Comparison of ENCODE assay signal across 2 cellular contexts in the genomic region with DNA sequence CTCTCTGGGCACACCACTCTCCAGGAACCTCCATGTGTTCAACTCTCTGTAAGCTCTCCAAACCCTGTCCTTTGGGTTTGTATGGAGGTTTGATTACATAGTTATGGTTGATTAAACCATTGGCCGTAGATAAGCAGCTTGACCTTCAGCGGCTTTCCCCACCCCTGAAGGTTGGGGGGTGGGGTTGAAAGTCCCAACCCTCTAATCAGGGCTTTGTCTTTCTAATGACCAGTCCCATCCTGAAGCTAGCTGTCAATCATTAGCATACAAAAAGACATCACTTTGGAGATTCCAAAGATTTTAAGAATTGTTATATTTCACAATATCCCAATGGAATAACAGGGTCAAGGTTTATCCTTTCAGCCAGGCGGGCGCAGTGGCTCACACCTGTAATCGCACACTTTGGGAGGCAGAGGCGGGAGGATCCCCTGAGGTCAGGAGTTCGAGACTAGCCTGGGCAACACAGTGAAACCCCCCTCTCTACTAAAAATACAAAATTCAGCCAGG.
A peak's percentile ranks its signal among the peaks of the same experiment; 100 is the strongest.
TF ChIP-seq lines count a peak whose summit lies in the region.

No MANE protein-coding gene starts in this region.

TF ChIP-seq in GM23338, 12 proteins besides CTCF, POLR2A, EP300 and RAD21 (continues in another document):
- TF ChIP-seq EZH2phosphoT487 (IDR thresholded peaks at IDR 0.05; ENCODE audit: unreplicated experiment) (no peak), NANOG (IDR thresholded peaks at IDR 0.05; ENCODE audit: borderline replicate concordance) (no peak), POLR2AphosphoS5 (IDR thresholded peaks at IDR 0.05; ENCODE audit: low read depth) (no peak), ZNF331 (CRISPR knock-in tag; IDR thresholded peaks at IDR 0.05; ENCODE audit: low read depth) (no peak), STAT1 (IDR thresholded peaks at IDR 0.05; ENCODE audit: unreplicated experiment) (no peak), JUNB (IDR thresholded peaks at IDR 0.05; ENCODE audit: unreplicated experiment) (no peak), ZNF114 (CRISPR knock-in tag; IDR thresholded peaks at IDR 0.05) (no peak)
- TF ChIP-seq, protein P1, sequence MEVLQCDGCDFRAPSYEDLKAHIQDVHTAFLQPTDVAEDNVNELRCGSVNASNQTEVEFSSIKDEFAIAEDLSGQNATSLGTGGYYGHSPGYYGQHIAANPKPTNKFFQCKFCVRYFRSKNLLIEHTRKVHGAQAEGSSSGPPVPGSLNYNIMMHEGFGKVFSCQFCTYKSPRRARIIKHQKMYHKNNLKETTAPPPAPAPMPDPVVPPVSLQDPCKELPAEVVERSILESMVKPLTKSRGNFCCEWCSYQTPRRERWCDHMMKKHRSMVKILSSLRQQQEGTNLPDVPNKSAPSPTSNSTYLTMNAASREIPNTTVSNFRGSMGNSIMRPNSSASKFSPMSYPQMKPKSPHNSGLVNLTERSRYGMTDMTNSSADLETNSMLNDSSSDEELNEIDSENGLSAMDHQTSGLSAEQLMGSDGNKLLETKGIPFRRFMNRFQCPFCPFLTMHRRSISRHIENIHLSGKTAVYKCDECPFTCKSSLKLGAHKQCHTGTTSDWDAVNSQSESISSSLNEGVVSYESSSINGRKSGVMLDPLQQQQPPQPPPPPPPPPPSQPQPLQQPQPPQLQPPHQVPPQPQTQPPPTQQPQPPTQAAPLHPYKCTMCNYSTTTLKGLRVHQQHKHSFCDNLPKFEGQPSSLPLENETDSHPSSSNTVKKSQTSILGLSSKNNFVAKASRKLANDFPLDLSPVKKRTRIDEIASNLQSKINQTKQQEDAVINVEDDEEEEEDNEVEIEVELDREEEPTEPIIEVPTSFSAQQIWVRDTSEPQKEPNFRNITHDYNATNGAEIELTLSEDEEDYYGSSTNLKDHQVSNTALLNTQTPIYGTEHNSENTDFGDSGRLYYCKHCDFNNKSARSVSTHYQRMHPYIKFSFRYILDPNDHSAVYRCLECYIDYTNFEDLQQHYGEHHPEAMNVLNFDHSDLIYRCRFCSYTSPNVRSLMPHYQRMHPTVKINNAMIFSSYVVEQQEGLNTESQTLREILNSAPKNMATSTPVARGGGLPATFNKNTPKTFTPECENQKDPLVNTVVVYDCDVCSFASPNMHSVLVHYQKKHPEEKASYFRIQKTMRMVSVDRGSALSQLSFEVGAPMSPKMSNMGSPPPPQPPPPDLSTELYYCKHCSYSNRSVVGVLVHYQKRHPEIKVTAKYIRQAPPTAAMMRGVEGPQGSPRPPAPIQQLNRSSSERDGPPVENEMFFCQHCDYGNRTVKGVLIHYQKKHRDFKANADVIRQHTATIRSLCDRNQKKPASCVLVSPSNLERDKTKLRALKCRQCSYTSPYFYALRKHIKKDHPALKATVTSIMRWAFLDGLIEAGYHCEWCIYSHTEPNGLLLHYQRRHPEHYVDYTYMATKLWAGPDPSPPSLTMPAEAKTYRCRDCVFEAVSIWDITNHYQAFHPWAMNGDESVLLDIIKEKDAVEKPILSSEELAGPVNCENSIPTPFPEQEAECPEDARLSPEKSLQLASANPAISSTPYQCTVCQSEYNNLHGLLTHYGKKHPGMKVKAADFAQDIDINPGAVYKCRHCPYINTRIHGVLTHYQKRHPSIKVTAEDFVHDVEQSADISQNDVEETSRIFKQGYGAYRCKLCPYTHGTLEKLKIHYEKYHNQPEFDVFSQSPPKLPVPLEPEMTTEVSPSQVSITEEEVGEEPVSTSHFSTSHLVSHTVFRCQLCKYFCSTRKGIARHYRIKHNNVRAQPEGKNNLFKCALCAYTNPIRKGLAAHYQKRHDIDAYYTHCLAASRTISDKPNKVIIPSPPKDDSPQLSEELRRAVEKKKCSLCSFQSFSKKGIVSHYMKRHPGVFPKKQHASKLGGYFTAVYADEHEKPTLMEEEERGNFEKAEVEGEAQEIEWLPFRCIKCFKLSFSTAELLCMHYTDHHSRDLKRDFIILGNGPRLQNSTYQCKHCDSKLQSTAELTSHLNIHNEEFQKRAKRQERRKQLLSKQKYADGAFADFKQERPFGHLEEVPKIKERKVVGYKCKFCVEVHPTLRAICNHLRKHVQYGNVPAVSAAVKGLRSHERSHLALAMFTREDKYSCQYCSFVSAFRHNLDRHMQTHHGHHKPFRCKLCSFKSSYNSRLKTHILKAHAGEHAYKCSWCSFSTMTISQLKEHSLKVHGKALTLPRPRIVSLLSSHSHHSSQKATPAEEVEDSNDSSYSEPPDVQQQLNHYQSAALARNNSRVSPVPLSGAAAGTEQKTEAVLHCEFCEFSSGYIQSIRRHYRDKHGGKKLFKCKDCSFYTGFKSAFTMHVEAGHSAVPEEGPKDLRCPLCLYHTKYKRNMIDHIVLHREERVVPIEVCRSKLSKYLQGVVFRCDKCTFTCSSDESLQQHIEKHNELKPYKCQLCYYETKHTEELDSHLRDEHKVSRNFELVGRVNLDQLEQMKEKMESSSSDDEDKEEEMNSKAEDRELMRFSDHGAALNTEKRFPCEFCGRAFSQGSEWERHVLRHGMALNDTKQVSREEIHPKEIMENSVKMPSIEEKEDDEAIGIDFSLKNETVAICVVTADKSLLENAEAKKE (CRISPR knock-in tag; IDR thresholded peaks at IDR 0.05), result no peak
- TF ChIP-seq, protein P2, sequence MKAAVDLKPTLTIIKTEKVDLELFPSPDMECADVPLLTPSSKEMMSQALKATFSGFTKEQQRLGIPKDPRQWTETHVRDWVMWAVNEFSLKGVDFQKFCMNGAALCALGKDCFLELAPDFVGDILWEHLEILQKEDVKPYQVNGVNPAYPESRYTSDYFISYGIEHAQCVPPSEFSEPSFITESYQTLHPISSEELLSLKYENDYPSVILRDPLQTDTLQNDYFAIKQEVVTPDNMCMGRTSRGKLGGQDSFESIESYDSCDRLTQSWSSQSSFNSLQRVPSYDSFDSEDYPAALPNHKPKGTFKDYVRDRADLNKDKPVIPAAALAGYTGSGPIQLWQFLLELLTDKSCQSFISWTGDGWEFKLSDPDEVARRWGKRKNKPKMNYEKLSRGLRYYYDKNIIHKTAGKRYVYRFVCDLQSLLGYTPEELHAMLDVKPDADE (IDR thresholded peaks at IDR 0.05), result no peak
- TF ChIP-seq, protein P3, sequence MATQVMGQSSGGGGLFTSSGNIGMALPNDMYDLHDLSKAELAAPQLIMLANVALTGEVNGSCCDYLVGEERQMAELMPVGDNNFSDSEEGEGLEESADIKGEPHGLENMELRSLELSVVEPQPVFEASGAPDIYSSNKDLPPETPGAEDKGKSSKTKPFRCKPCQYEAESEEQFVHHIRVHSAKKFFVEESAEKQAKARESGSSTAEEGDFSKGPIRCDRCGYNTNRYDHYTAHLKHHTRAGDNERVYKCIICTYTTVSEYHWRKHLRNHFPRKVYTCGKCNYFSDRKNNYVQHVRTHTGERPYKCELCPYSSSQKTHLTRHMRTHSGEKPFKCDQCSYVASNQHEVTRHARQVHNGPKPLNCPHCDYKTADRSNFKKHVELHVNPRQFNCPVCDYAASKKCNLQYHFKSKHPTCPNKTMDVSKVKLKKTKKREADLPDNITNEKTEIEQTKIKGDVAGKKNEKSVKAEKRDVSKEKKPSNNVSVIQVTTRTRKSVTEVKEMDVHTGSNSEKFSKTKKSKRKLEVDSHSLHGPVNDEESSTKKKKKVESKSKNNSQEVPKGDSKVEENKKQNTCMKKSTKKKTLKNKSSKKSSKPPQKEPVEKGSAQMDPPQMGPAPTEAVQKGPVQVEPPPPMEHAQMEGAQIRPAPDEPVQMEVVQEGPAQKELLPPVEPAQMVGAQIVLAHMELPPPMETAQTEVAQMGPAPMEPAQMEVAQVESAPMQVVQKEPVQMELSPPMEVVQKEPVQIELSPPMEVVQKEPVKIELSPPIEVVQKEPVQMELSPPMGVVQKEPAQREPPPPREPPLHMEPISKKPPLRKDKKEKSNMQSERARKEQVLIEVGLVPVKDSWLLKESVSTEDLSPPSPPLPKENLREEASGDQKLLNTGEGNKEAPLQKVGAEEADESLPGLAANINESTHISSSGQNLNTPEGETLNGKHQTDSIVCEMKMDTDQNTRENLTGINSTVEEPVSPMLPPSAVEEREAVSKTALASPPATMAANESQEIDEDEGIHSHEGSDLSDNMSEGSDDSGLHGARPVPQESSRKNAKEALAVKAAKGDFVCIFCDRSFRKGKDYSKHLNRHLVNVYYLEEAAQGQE (IDR thresholded peaks at IDR 0.05; ENCODE audit: unreplicated experiment), result no peak

TF ChIP-seq in H1, 55 proteins besides CTCF, POLR2A, EP300 and RAD21:
- TF ChIP-seq CREB1 (IDR thresholded peaks at IDR 0.05) (no peak), TBP (IDR thresholded peaks at IDR 0.05; ENCODE audit: low read depth, low read length) (peak; percentile 70)
